In genomic region chr11:95991545-95991944, GRCh38 we compare ENCODE assay signal across 16 cellular contexts.
A peak's percentile ranks its signal among the peaks of the same experiment; 100 is the strongest.
DNase-seq lines count a peak whose midpoint lies in the region; ATAC-seq and TF ChIP-seq lines count a peak whose summit lies in the region.
"Had no signal": no experiment of that assay in that cellular context is flagged by ENCODE, and none has a peak within 500 bp of the region (broad histone marks: within the 10 kb centered on the region; RNA-seq: fewer than 3 reads in every experiment).

No MANE protein-coding gene starts in this region.

- H3K27me3 ChIP-seq in H9 (ENCODE audit: insufficient read depth, low read length) (no peaks in the 10 kb centered on the region), upper lobe of left lung (no peaks in the 10 kb centered on the region), WERI-Rb-1 (ENCODE audit: insufficient read depth, low read depth, severe bottlenecking) (no peaks in the 10 kb centered on the region)
- H3K27me3 ChIP-seq: body of pancreas had no signal

- no peak overlapping the region for H3K9ac ChIP-seq in H9 (ENCODE audit: extremely low read depth, insufficient read length, low read length)

- H2AFZ ChIP-seq in H9 (ENCODE audit: low read length): no peak overlapping the region

- 0 out of 2 replicates have a peak overlapping the region, but pooled peaks have one; percentile 66 for H3K14ac ChIP-seq in H9 (ENCODE audit: insufficient read depth, low read length)

- no peaks in the 10 kb centered on the region for H4K20me1 ChIP-seq in H9 (ENCODE audit: control insufficient read depth, insufficient read depth, insufficient read length)

- WGBS in H9 (ENCODE audit: extremely low coverage, insufficient read length, low lambda C conversion rate): no CpG with 5 or more reads among the region's 1 CpG
- WGBS in mesodermal cell (ENCODE audit: insufficient coverage in 2 of 2), 2 experiments: no CpG with 5 or more reads among the region's 1 CpG
- 48 to 61% methylated on average over 1 of the region's 1 CpG for WGBS in upper lobe of left lung, 2 donors

- H2BK5ac ChIP-seq in H9 (ENCODE audit: insufficient read length, low read length): no peak overlapping the region

- H4K91ac ChIP-seq in H9 (ENCODE audit: insufficient read length, low read depth, low read length): no peak overlapping the region

- no peaks in the 10 kb centered on the region for H3K36me3 Mint-ChIP-seq in H9 (ENCODE audit: insufficient read depth in 1 of 3, low read depth in 3 of 3)
- H3K36me3 Mint-ChIP-seq: natural killer cell had no signal

- no peak for TF ChIP-seq CTCF in H9 (conservative IDR thresholded peaks at IDR 0.05)
- no peak for TF ChIP-seq CTCF in upper lobe of left lung (IDR thresholded peaks at IDR 0.05)
- no peak for TF ChIP-seq CTCF in WERI-Rb-1 (IDR thresholded peaks at IDR 0.05; ENCODE audit: low read depth, low read length)

- H3K4me1 ChIP-seq in H9 (ENCODE audit: insufficient read depth, low read length) (peaks cover 10% of the 10 kb centered on the region; the same call in 1 of the 2 replicates), mesodermal cell (ENCODE audit: control insufficient read depth, insufficient read depth, low read length, poor library complexity, severe bottlenecking) (peaks cover 14% of the 10 kb centered on the region), upper lobe of left lung (peaks cover 14 to 27% (median 22%) of the 10 kb centered on the region in 4 donors)
- H3K4me1 ChIP-seq: body of pancreas had no signal

- H3K9me3 Mint-ChIP-seq in H9: no peaks in the 10 kb centered on the region
- H3K9me3 Mint-ChIP-seq: IgD-negative memory B cell; natural killer cell; stimulated activated naive CD8-positive, alpha-beta T cell treated with anti-CD3 and anti-CD28 coated beads, Interleukin-15, amount 100 ng/mL, for 72 hours had no signal

- no peak overlapping the region for H2BK20ac ChIP-seq in H9 (ENCODE audit: low read depth, low read length, poor library complexity, severe bottlenecking)

- no peak overlapping the region for H3K4ac ChIP-seq in H9 (ENCODE audit: low read depth, low read length)

- H2BK12ac ChIP-seq in H9 (ENCODE audit: insufficient read length, low read depth, low read length): no peak overlapping the region

- H2AK5ac ChIP-seq in H9 (ENCODE audit: insufficient read length, low read length): no peak overlapping the region

- no peaks in the 10 kb centered on the region for H3K79me2 ChIP-seq in H9 (ENCODE audit: insufficient read depth, low read length)

- no peak overlapping the region for H3K4me3 Mint-ChIP-seq in H9
- H3K4me3 Mint-ChIP-seq: IgD-negative memory B cell; natural killer cell; stimulated activated naive CD8-positive, alpha-beta T cell treated with anti-CD3 and anti-CD28 coated beads, Interleukin-15, amount 100 ng/mL, for 72 hours had no signal

- H3K36me3 ChIP-seq in mesodermal cell (ENCODE audit: control insufficient read depth, insufficient read depth, low read length) (peaks cover 22% of the 10 kb centered on the region), upper lobe of left lung (peaks cover 0 to 4% (median 0%) of the 10 kb centered on the region in 4 donors), WERI-Rb-1 (peaks cover 34% of the 10 kb centered on the region)

- no peak overlapping the region for H2BK120ac ChIP-seq in H9 (ENCODE audit: low read depth, low read length, poor library complexity, severe bottlenecking)

- no peaks in the 10 kb centered on the region for H3K27me3 Mint-ChIP-seq in H9 (ENCODE audit: low read depth)
- H3K27me3 Mint-ChIP-seq: IgD-negative memory B cell; stimulated activated naive CD8-positive, alpha-beta T cell treated with anti-CD3 and anti-CD28 coated beads, Interleukin-15, amount 100 ng/mL, for 72 hours had no signal

- no peak for TF ChIP-seq EP300 in upper lobe of left lung (IDR thresholded peaks at IDR 0.05)

- no peak for ATAC-seq in upper lobe of left lung (ENCODE audit: low FRiP score in 2 of 2)
- ATAC-seq: body of pancreas; natural killer cell; stimulated activated naive CD8-positive, alpha-beta T cell treated with anti-CD3 and anti-CD28 coated beads, Interleukin-15, amount 100 ng/mL, for 72 hours had no signal

- H3K4me3 ChIP-seq in mesodermal cell (ENCODE audit: extremely low read depth, insufficient read depth, low read length, poor library complexity, severe bottlenecking): no peak overlapping the region
- no peak overlapping the region for H3K4me3 ChIP-seq in upper lobe of left lung
- no peak overlapping the region for H3K4me3 ChIP-seq in WERI-Rb-1 (ENCODE audit: low read depth, low read length)
- H3K4me3 ChIP-seq: body of pancreas had no signal

- H3K56ac ChIP-seq in H9 (ENCODE audit: insufficient read length, low read depth, low read length): no peak overlapping the region

- H4K8ac ChIP-seq in H9 (replicated peaks; ENCODE audit: insufficient read length, low read depth, low read length): no peak overlapping the region

- no peaks in the 10 kb centered on the region for H3K9me3 ChIP-seq in H9 (ENCODE audit: control insufficient read depth, low read depth, low read length)
- no peaks in the 10 kb centered on the region for H3K9me3 ChIP-seq in mesodermal cell (ENCODE audit: control insufficient read depth, low read length)
- H3K9me3 ChIP-seq in upper lobe of left lung: no peaks in the 10 kb centered on the region
- H3K9me3 ChIP-seq in WERI-Rb-1 (ENCODE audit: severe bottlenecking): no peaks in the 10 kb centered on the region
- H3K9me3 ChIP-seq: body of pancreas had no signal

- H3T11ph ChIP-seq in H9 (ENCODE audit: low read length): no peak overlapping the region

- DNase-seq in H9: no peak
- peak; percentile 84 for DNase-seq in astrocyte of the hippocampus (ENCODE audit: low read depth, low spot score)
- no peak for DNase-seq in upper lobe of left lung
- no peak for DNase-seq in HUDEP-2 (lab: John Stamatoyannopoulos, UW; ENCODE audit: unreplicated experiment in 76 of 76)
- no peak for DNase-seq in WERI-Rb-1
- DNase-seq in dedifferentiated amniotic fluid mesenchymal stem cell (ENCODE audit: extremely low spot score): no peak
- DNase-seq: activated CD4-positive, CD25-positive, alpha-beta regulatory T cell treated with anti-CD3 and anti-CD28 coated beads, Interleukin-2, amount 50 U/mL, for 72 hours; activated T-cell treated with anti-CD3 and anti-CD28 coated beads, Interleukin-2, amount 50 U/mL, for 48 hours; body of pancreas; effector memory CD4-positive, alpha-beta T cell; natural killer cell; NCI-H1417 treated with DMSO at 0.1 percent for 48 hours; NCI-H446; stimulated activated naive CD8-positive, alpha-beta T cell treated with anti-CD3 and anti-CD28 coated beads, Interleukin-15, amount 100 ng/mL, for 72 hours had no signal

- no peak overlapping the region for H3K23ac ChIP-seq in H9 (ENCODE audit: insufficient read length, low read depth, low read length)

- H3K4me1 Mint-ChIP-seq in H9: peaks cover 39 to 42% of the 10 kb centered on the region in 2 experiments
- H3K4me1 Mint-ChIP-seq: natural killer cell had no signal

- no peak overlapping the region for H3K27ac ChIP-seq in H9 (ENCODE audit: insufficient read length, low read depth, low read length)
- peak overlapping the region; percentile 18 for H3K27ac ChIP-seq in mesodermal cell (ENCODE audit: low read depth, low read length, severe bottlenecking)
- H3K27ac ChIP-seq in upper lobe of left lung: peak overlapping the region; percentile 48 to 66 (median 60)
- no peak overlapping the region for H3K27ac ChIP-seq in WERI-Rb-1
- H3K27ac ChIP-seq: body of pancreas had no signal

- no peaks in the 10 kb centered on the region for H3K23me2 ChIP-seq in H9 (ENCODE audit: insufficient read length, low read depth, low read length, poor library complexity, severe bottlenecking)

- H2BK15ac ChIP-seq in H9 (ENCODE audit: low read depth, low read length): peak overlapping the region; percentile 89; the same call in 1 of the 2 replicates

- no peak overlapping the region for H3K18ac ChIP-seq in H9 (ENCODE audit: insufficient read length, low read depth, low read length)

- no peaks in the 10 kb centered on the region for H3K79me1 ChIP-seq in H9 (ENCODE audit: insufficient read depth, low read depth, low read length, poor library complexity, severe bottlenecking)

- H3K4me2 ChIP-seq in H9 (ENCODE audit: insufficient read depth, insufficient read length, low read length): no peak overlapping the region

- no peak for TF ChIP-seq POLR2A in upper lobe of left lung (IDR thresholded peaks at IDR 0.05)

- peak overlapping the region; percentile 14 to 44 (median 20); a peak in 2 of 7 replicates for H3K27ac Mint-ChIP-seq in H9
- H3K27ac Mint-ChIP-seq: natural killer cell; stimulated activated naive CD8-positive, alpha-beta T cell treated with anti-CD3 and anti-CD28 coated beads, Interleukin-15, amount 100 ng/mL, for 72 hours had no signal

- no peak overlapping the region for H4K5ac ChIP-seq in H9 (ENCODE audit: insufficient read length, low read depth, low read length)

Comparison
In these comparisons a context has a peak if more than half of its experiments do, and no peak if none do; other contexts are left out.
1. H3K27ac ChIP-seq: peak in mesodermal cell (single experiment) and upper lobe of left lung (4 of 4); none in H9 (single experiment) and WERI-Rb-1 (single experiment).